ENCODE assay signal across 21 cellular contexts in the genomic region with DNA sequence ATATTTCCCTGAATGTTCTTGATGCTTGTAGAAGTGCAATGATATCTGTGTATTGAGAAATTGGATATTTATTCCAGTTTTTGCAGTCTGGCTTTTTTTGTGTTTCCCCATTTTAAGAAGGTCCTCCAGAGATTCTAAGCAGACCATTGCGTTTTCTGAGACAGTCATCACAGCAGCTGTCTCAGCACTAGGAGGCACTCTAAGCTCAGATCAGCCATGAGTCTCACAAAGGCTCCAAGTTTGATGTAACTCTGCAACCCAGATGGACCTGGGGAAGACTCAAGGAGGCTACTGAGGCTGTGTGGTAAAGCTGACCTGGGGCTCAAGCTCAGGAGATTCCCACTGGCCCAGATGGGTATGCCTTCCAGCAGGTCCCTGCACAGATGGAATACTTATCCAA.
DNase-seq lines count a peak whose midpoint lies in the region; ATAC-seq and TF ChIP-seq lines count a peak whose summit lies in the region.
"Had no signal": no experiment of that assay in that cellular context is flagged by ENCODE, and none has a peak within 500 bp of the region (broad histone marks: within the 10 kb centered on the region; RNA-seq: fewer than 3 reads in every experiment).

No MANE protein-coding gene starts in this region.

- no peak overlapping the region for H3K27ac ChIP-seq in brain microvascular endothelial cell
- H3K27ac ChIP-seq: hepatocyte had no signal

- TF ChIP-seq CTCF in progenitor cell of endocrine pancreas (IDR thresholded peaks at IDR 0.05; ENCODE audit: unreplicated experiment) = peak; percentile 43
- no peak for TF ChIP-seq CTCF in brain microvascular endothelial cell (IDR thresholded peaks at IDR 0.05; ENCODE audit: low read depth, low read length, missing control alignments)

- H3K27me3 Mint-ChIP-seq in progenitor cell of endocrine pancreas = no peaks in the 10 kb centered on the region
- H3K27me3 Mint-ChIP-seq: activated CD4-positive, alpha-beta memory T cell treated with anti-CD3 and anti-CD28 coated beads for 36 hours; memory B cell; naive thymus-derived CD4-positive, alpha-beta T cell; T-helper 17 cell had no signal

- no peak overlapping the region for H3K4me3 ChIP-seq in brain microvascular endothelial cell (ENCODE audit: low read depth, low read length)
- H3K4me3 ChIP-seq: hepatocyte had no signal

- peaks cover 21% of the 10 kb centered on the region for H3K9me3 Mint-ChIP-seq in progenitor cell of endocrine pancreas (ENCODE audit: low read depth)
- H3K9me3 Mint-ChIP-seq: activated T-cell treated with anti-CD3 and anti-CD28 coated beads, Interleukin-2, amount 50 U/mL, for 24 hours had no signal

- H3K4me1 Mint-ChIP-seq in progenitor cell of endocrine pancreas (ENCODE audit: low read depth) = no peaks in the 10 kb centered on the region
- H3K4me1 Mint-ChIP-seq: CD8-positive, alpha-beta memory T cell; memory B cell; naive thymus-derived CD4-positive, alpha-beta T cell; T-helper 17 cell had no signal

- in situ Hi-C loops in SK-MEL-5 (cut with HindIII; ENCODE audit: low pct_unique_long_range_greater_than_20kb, low sequenced_read_pairs) (no loop called here), brain microvascular endothelial cell (cut with HindIII; ENCODE audit: low pct_ligation_motif_present, low sequenced_read_pairs) (no loop called here)

- no peaks in the 10 kb centered on the region for H3K27me3 ChIP-seq in brain microvascular endothelial cell (replicated peaks)
- H3K27me3 ChIP-seq: hepatocyte had no signal

- no peaks in the 10 kb centered on the region for H3K36me3 Mint-ChIP-seq in progenitor cell of endocrine pancreas (ENCODE audit: insufficient read depth)
- H3K36me3 Mint-ChIP-seq: activated CD4-positive, alpha-beta memory T cell treated with anti-CD3 and anti-CD28 coated beads for 36 hours; CD8-positive, alpha-beta memory T cell; memory B cell; naive thymus-derived CD4-positive, alpha-beta T cell had no signal

- H3K27ac Mint-ChIP-seq in progenitor cell of endocrine pancreas = no peak overlapping the region
- H3K27ac Mint-ChIP-seq: activated CD4-positive, alpha-beta memory T cell treated with anti-CD3 and anti-CD28 coated beads for 36 hours; activated T-cell treated with anti-CD3 and anti-CD28 coated beads, Interleukin-2, amount 50 U/mL, for 24 hours; CD8-positive, alpha-beta memory T cell; memory B cell; naive thymus-derived CD4-positive, alpha-beta T cell; T-helper 17 cell had no signal

- no peak overlapping the region for H3K4me3 Mint-ChIP-seq in progenitor cell of endocrine pancreas (ENCODE audit: low read depth)
- H3K4me3 Mint-ChIP-seq: activated CD4-positive, alpha-beta memory T cell treated with anti-CD3 and anti-CD28 coated beads for 36 hours; activated T-cell treated with anti-CD3 and anti-CD28 coated beads, Interleukin-2, amount 50 U/mL, for 24 hours; CD8-positive, alpha-beta memory T cell; memory B cell; naive thymus-derived CD4-positive, alpha-beta T cell; T-helper 17 cell had no signal

- H3K36me3 ChIP-seq in brain microvascular endothelial cell (replicated peaks) = no peaks in the 10 kb centered on the region

- peak; percentile 12 for DNase-seq in NCI-H82 (lab: John Stamatoyannopoulos, UW)
- no peak for DNase-seq in NCI-H82 treated with DMSO at 0.1 percent for 48 hours (lab: John Stamatoyannopoulos, UW; ENCODE audit: unreplicated experiment)
- DNase-seq in SK-MEL-5 (ENCODE audit: low read depth, low spot score) = peak; percentile 36
- DNase-seq in progenitor cell of endocrine pancreas (ENCODE audit: low spot score, unreplicated experiment) = no peak
- no peak for DNase-seq in brain microvascular endothelial cell
- DNase-seq in NOMO-1 (lab: John Stamatoyannopoulos, UW; ENCODE audit: unreplicated experiment in 2 of 2) = no peak
- DNase-seq in GOT3 (lab: John Stamatoyannopoulos, UW) = no peak
- DNase-seq: activated CD4-positive, alpha-beta memory T cell treated with anti-CD3 and anti-CD28 coated beads for 36 hours; activated naive CD4-positive, alpha-beta T cell treated with anti-CD3 and anti-CD28 coated beads, Interleukin-2, amount 50 U/mL, for 16 hours; activated T-cell treated with anti-CD3 and anti-CD28 coated beads, Interleukin-2, amount 50 U/mL, for 24 hours; CD8-positive, alpha-beta memory T cell; IMR-90; kidney; naive thymus-derived CD4-positive, alpha-beta T cell; NCI-H1105 treated with DMSO at 0.1 percent for 48 hours; NK-92 treated with Interleukin-12 subunit alpha and Interleukin-12 subunit beta, amount 100 ng/mL, for 24 hours; T-helper 17 cell had no signal

- ATAC-seq in HG03342 (IDR thresholded peaks at IDR 0.05; ENCODE audit: unreplicated experiment) = peak; percentile 49
- ATAC-seq: naive thymus-derived CD4-positive, alpha-beta T cell; Right ventricle myocardium inferior; T-helper 17 cell had no signal

Comparison
In these comparisons a context has a peak if more than half of its experiments do, and no peak if none do; other contexts are left out.
1. DNase-seq: peak in NCI-H82 (single experiment) and SK-MEL-5 (single experiment); none in NCI-H82 treated with DMSO at 0.1 percent for 48 hours (single experiment), progenitor cell of endocrine pancreas (single experiment), brain microvascular endothelial cell (single experiment), NOMO-1 (0 of 2) and GOT3 (single experiment).